27 cellular contexts compared by ENCODE assay signal in the genomic region with DNA sequence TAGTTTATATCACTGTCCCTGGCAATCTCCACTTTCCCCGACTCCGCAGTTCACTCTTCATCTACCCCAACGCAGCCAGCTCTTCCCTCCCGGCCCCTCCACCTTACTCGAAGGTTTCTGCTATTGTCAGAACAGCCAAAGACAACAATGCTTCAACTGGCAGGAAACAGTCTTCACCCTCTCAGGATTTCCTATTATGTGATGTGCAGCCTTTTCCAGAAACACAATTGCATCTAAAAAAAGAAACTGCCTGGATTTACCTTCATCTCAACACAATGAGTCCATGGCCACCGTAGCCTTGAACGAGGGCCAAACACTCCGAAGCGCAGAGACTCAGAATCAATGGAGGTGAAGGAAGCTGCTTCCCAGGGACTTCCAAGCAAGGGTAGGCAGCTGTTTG.
DNase-seq lines count a peak whose midpoint lies in the region; ATAC-seq and TF ChIP-seq lines count a peak whose summit lies in the region.
"Had no signal": no experiment of that assay in that cellular context is flagged by ENCODE, and none has a peak within 500 bp of the region (broad histone marks: within the 10 kb centered on the region; RNA-seq: fewer than 3 reads in every experiment).

No MANE protein-coding gene starts in this region.

- H2AFZ ChIP-seq in Loucy (ENCODE audit: low read length): peak overlapping the region; percentile 47; the same call in 1 of the 2 replicates
- H2AFZ ChIP-seq in fibroblast of lung (ENCODE audit: low read length): no peak overlapping the region

- peaks cover 15% of the 10 kb centered on the region for H3K27me3 Mint-ChIP-seq in nephron (ENCODE audit: low read depth)
- peaks cover 22% of the 10 kb centered on the region for H3K27me3 Mint-ChIP-seq in activated T-helper 1 cell treated with anti-CD3 and anti-CD28 coated beads, Interleukin-12 subunit alpha, Interleukin-12 subunit beta, Interleukin-2, Interleukin-4 antibody, amounts not matched to agents 30 ng/mL and 10 ng/mL and 1 ng/mL, durations not matched to agents 14 hours and 24 hours and 36 hours (ENCODE audit: insufficient read depth)

- H3K36me3 ChIP-seq in Loucy (ENCODE audit: insufficient read depth, low read length) (no peaks in the 10 kb centered on the region), fibroblast of lung (ENCODE audit: control insufficient read depth, insufficient read depth, low read length) (no peaks in the 10 kb centered on the region)
- H3K36me3 ChIP-seq: lower lobe of right lung, SJCRH30, transverse colon, WERI-Rb-1 had no signal

- no peaks in the 10 kb centered on the region for H3K27me3 ChIP-seq in Loucy (ENCODE audit: insufficient read depth, low read length, poor library complexity, severe bottlenecking)
- no peaks in the 10 kb centered on the region for H3K27me3 ChIP-seq in fibroblast of lung (ENCODE audit: control insufficient read depth, insufficient read depth, low read length)
- H3K27me3 ChIP-seq: SJCRH30 had no signal

- H3K36me3 Mint-ChIP-seq in nephron (ENCODE audit: low read depth): no peaks in the 10 kb centered on the region
- no peaks in the 10 kb centered on the region for H3K36me3 Mint-ChIP-seq in activated T-helper 1 cell treated with anti-CD3 and anti-CD28 coated beads, Interleukin-12 subunit alpha, Interleukin-12 subunit beta, Interleukin-2, Interleukin-4 antibody, amounts not matched to agents 30 ng/mL and 10 ng/mL and 1 ng/mL, durations not matched to agents 14 hours and 24 hours and 36 hours (ENCODE audit: low read depth)
- H3K36me3 Mint-ChIP-seq: CD4-positive, alpha-beta memory T cell had no signal

- H3K9me3 Mint-ChIP-seq in nephron: no peaks in the 10 kb centered on the region
- no peaks in the 10 kb centered on the region for H3K9me3 Mint-ChIP-seq in activated T-helper 1 cell treated with anti-CD3 and anti-CD28 coated beads, Interleukin-12 subunit alpha, Interleukin-12 subunit beta, Interleukin-2, Interleukin-4 antibody, amounts not matched to agents 30 ng/mL and 10 ng/mL and 1 ng/mL, durations not matched to agents 14 hours and 24 hours and 36 hours
- H3K9me3 Mint-ChIP-seq: activated naive CD8-positive, alpha-beta T cell treated with anti-CD3 and anti-CD28 coated beads, Interleukin-2, amount 50 U/mL, for 24 hours; CD4-positive, alpha-beta memory T cell; stimulated activated naive CD8-positive, alpha-beta T cell treated with anti-CD3 and anti-CD28 coated beads, Interleukin-15, amount 100 ng/mL, for 72 hours had no signal

- no peak overlapping the region for H3K9ac ChIP-seq in Loucy (ENCODE audit: low read depth, low read length, poor library complexity, severe bottlenecking)
- no peak overlapping the region for H3K9ac ChIP-seq in fibroblast of lung (ENCODE audit: insufficient read depth, low read length)

- H3K9me3 ChIP-seq in Loucy (ENCODE audit: insufficient read depth, low read depth, low read length) (no peaks in the 10 kb centered on the region), fibroblast of lung (ENCODE audit: control insufficient read depth, insufficient read depth, low read depth, low read length) (no peaks in the 10 kb centered on the region)
- H3K9me3 ChIP-seq: lower lobe of right lung, SJCRH30, transverse colon had no signal

- ATAC-seq in HG03460 (IDR thresholded peaks at IDR 0.05; ENCODE audit: unreplicated experiment): no peak
- ATAC-seq: activated naive CD8-positive, alpha-beta T cell treated with anti-CD3 and anti-CD28 coated beads, Interleukin-2, amount 50 U/mL, for 24 hours; lower lobe of right lung; stimulated activated naive CD8-positive, alpha-beta T cell treated with anti-CD3 and anti-CD28 coated beads, Interleukin-15, amount 100 ng/mL, for 72 hours had no signal

- in situ Hi-C loops in KBM-7 (cut with MboI; ENCODE audit: low pct_unique_long_range_greater_than_20kb, low sequenced_read_pairs): no loop called here

- H3K4me2 ChIP-seq in Loucy (ENCODE audit: low read depth, low read length, poor library complexity, severe bottlenecking): no peak overlapping the region
- H3K4me2 ChIP-seq in fibroblast of lung (ENCODE audit: extremely low read depth, insufficient read depth, low read length): peak overlapping the region; percentile 44

- no peak for TF ChIP-seq CTCF in Loucy (conservative IDR thresholded peaks at IDR 0.05; ENCODE audit: low read length)
- no peak for TF ChIP-seq CTCF in fibroblast of lung (conservative IDR thresholded peaks at IDR 0.05 in 1 of 2, IDR thresholded peaks at IDR 0.05 in 1 of 2; ENCODE audit: low read depth in 1 of 2, low read length in 2 of 2)
- no peak for TF ChIP-seq CTCF in nephron (IDR thresholded peaks at IDR 0.05; ENCODE audit: unreplicated experiment in 3 of 3)

- H3K79me2 ChIP-seq in Loucy (ENCODE audit: insufficient read depth, low read length): no peaks in the 10 kb centered on the region
- no peaks in the 10 kb centered on the region for H3K79me2 ChIP-seq in fibroblast of lung (ENCODE audit: control insufficient read depth, insufficient read depth, low read length)

- H3K27ac ChIP-seq in fibroblast of lung (ENCODE audit: insufficient read depth, low read length): no peak overlapping the region
- H3K27ac ChIP-seq: lower lobe of right lung, SJCRH30, transverse colon, WERI-Rb-1 had no signal

- DNase-seq in NCI-H69 (lab: John Stamatoyannopoulos, UW) (peak; percentile 9), fibroblast of lung (ENCODE audit: low read depth in 2 of 2) (no peak), KBM-7 (no peak)
- no peak for DNase-seq in activated T-helper 1 cell treated with anti-CD3 and anti-CD28 coated beads, Interleukin-12 subunit alpha, Interleukin-12 subunit beta, Interleukin-2, Interleukin-4 antibody, amounts not matched to agents 30 ng/mL and 10 ng/mL and 1 ng/mL, durations not matched to agents 14 hours and 24 hours and 36 hours (ENCODE audit: low spot score)
- DNase-seq in stimulated activated CD4-positive, alpha-beta T cell treated with anti-CD3 and anti-CD28 coated beads, Interleukin-4, amount 100 ng/mL, for 1 hour: no peak
- DNase-seq: activated CD4-positive, alpha-beta T cell treated with anti-CD3 and anti-CD28 coated beads, Interleukin-2, amount 50 U/mL, for 4 hours; activated effector memory CD4-positive, alpha-beta T cell treated with Interleukin-2 at 50 U/mL for 16 hours; activated naive CD8-positive, alpha-beta T cell treated with anti-CD3 and anti-CD28 coated beads, Interleukin-2, amount 50 U/mL, for 24 hours; CD4-positive, alpha-beta memory T cell; cortex of kidney; DMS 273 treated with DMSO at 0.1 percent for 48 hours; foreskin fibroblast; HCEC 1CT; KG1; lower lobe of right lung; MV-4-11; NCI-H187; NCI-H446 treated with DMSO at 0.1 percent for 48 hours; retina; SJCRH30; stimulated activated naive CD8-positive, alpha-beta T cell treated with anti-CD3 and anti-CD28 coated beads, Interleukin-15, amount 100 ng/mL, for 72 hours; T-helper 2 cell; transverse colon; WERI-Rb-1 had no signal

- intact Hi-C loops in activated T-helper 1 cell treated with anti-CD3 and anti-CD28 coated beads, Interleukin-12 subunit alpha, Interleukin-12 subunit beta, Interleukin-2, Interleukin-4 antibody, amounts not matched to agents 30 ng/mL and 10 ng/mL and 1 ng/mL, durations not matched to agents 14 hours and 24 hours and 36 hours (cut with micrococcal nuclease): no loop called here

- H3K4me1 Mint-ChIP-seq in nephron: peaks cover 13% of the 10 kb centered on the region
- no peaks in the 10 kb centered on the region for H3K4me1 Mint-ChIP-seq in activated T-helper 1 cell treated with anti-CD3 and anti-CD28 coated beads, Interleukin-12 subunit alpha, Interleukin-12 subunit beta, Interleukin-2, Interleukin-4 antibody, amounts not matched to agents 30 ng/mL and 10 ng/mL and 1 ng/mL, durations not matched to agents 14 hours and 24 hours and 36 hours (ENCODE audit: low read depth)

- H3K4me1 ChIP-seq in Loucy (ENCODE audit: insufficient read depth, low read length, poor library complexity, severe bottlenecking): no peaks in the 10 kb centered on the region
- H3K4me1 ChIP-seq in fibroblast of lung (ENCODE audit: control insufficient read depth, extremely low read depth, insufficient read depth, low read length): no peaks in the 10 kb centered on the region

- no peak overlapping the region for H3K4me3 ChIP-seq in Loucy (ENCODE audit: low read length, poor library complexity, severe bottlenecking)
- H3K4me3 ChIP-seq in fibroblast of lung (replicated peaks in 1 of 4; ENCODE audit: control extremely low read depth in 1 of 4, insufficient read depth in 1 of 4, low read depth in 3 of 4, low read length in 4 of 4): no peak overlapping the region
- H3K4me3 ChIP-seq: lower lobe of right lung, SJCRH30, transverse colon had no signal

- H4K20me1 ChIP-seq in Loucy (ENCODE audit: insufficient read depth, low read length, poor library complexity, severe bottlenecking) (no peaks in the 10 kb centered on the region), fibroblast of lung (ENCODE audit: control insufficient read depth, extremely low read depth, insufficient read depth, low read length) (no peaks in the 10 kb centered on the region)

- H3K9me2 ChIP-seq in Loucy (replicated peaks; ENCODE audit: low read depth, low read length): no peaks in the 10 kb centered on the region

- H3K27ac Mint-ChIP-seq in nephron: peak overlapping the region in 2 of 3 experiments; percentile 18 to 45
- no peak overlapping the region for H3K27ac Mint-ChIP-seq in activated T-helper 1 cell treated with anti-CD3 and anti-CD28 coated beads, Interleukin-12 subunit alpha, Interleukin-12 subunit beta, Interleukin-2, Interleukin-4 antibody, amounts not matched to agents 30 ng/mL and 10 ng/mL and 1 ng/mL, durations not matched to agents 14 hours and 24 hours and 36 hours
- H3K27ac Mint-ChIP-seq: activated naive CD8-positive, alpha-beta T cell treated with anti-CD3 and anti-CD28 coated beads, Interleukin-2, amount 50 U/mL, for 24 hours; stimulated activated naive CD8-positive, alpha-beta T cell treated with anti-CD3 and anti-CD28 coated beads, Interleukin-15, amount 100 ng/mL, for 72 hours had no signal

- no peaks in the 10 kb centered on the region for H3F3A ChIP-seq in Loucy (ENCODE audit: low read depth)

- H3K4me3 Mint-ChIP-seq in nephron: no peak overlapping the region
- H3K4me3 Mint-ChIP-seq in activated T-helper 1 cell treated with anti-CD3 and anti-CD28 coated beads, Interleukin-12 subunit alpha, Interleukin-12 subunit beta, Interleukin-2, Interleukin-4 antibody, amounts not matched to agents 30 ng/mL and 10 ng/mL and 1 ng/mL, durations not matched to agents 14 hours and 24 hours and 36 hours: no peak overlapping the region
- H3K4me3 Mint-ChIP-seq: activated naive CD8-positive, alpha-beta T cell treated with anti-CD3 and anti-CD28 coated beads, Interleukin-2, amount 50 U/mL, for 24 hours; stimulated activated naive CD8-positive, alpha-beta T cell treated with anti-CD3 and anti-CD28 coated beads, Interleukin-15, amount 100 ng/mL, for 72 hours had no signal
